In genomic region chr3:100260081-100260684, GRCh38 we compare ENCODE assay signal across 8 cellular contexts. TPM values are rescaled to one million over a fixed set of nuclear protein-coding genes. Genes with fewer than 3 reads are reported as not detected.
A peak's percentile ranks its signal among the peaks of the same experiment; 100 is the strongest.
DNase-seq lines count a peak whose midpoint lies in the region; ATAC-seq and TF ChIP-seq lines count a peak whose summit lies in the region.

No MANE protein-coding gene starts in this region.

- peaks cover 66% of the 10 kb centered on the region for H3K4me1 Mint-ChIP-seq in activated naive CD4-positive, alpha-beta T cell treated with anti-CD3 and anti-CD28 coated beads, Interleukin-2, amount 50 U/mL, for 24 hours
- H3K4me1 Mint-ChIP-seq in dendritic cell treated with granulocyte-macrophage colony-stimulating factor and Interleukin-4, amounts not matched to agents 40 ng/mL and 50 ng/mL, for 4 days (ENCODE audit: low read depth), result peaks cover 43% of the 10 kb centered on the region

- H3K9me3 Mint-ChIP-seq in activated naive CD4-positive, alpha-beta T cell treated with anti-CD3 and anti-CD28 coated beads, Interleukin-2, amount 50 U/mL, for 24 hours, result no peaks in the 10 kb centered on the region
- H3K9me3 Mint-ChIP-seq in dendritic cell treated with granulocyte-macrophage colony-stimulating factor and Interleukin-4, amounts not matched to agents 40 ng/mL and 50 ng/mL, for 4 days, result no peaks in the 10 kb centered on the region

- H3K4me1 ChIP-seq in lower lobe of right lung (peaks cover 44% of the 10 kb centered on the region), tibial nerve (peaks cover 0 to 63% (median 29%) of the 10 kb centered on the region in 4 donors)

- 4 to 12% methylated on average over 18 of the region's 18 CpGs for WGBS in tibial nerve, 2 donors

- H3K36me3 ChIP-seq in lower lobe of right lung (no peaks in the 10 kb centered on the region), tibial nerve (no peaks in the 10 kb centered on the region)

- TF ChIP-seq CTCF in lower lobe of right lung (IDR thresholded peaks at IDR 0.05) (no peak), tibial nerve (IDR thresholded peaks at IDR 0.05) (no peak)

- TF ChIP-seq EP300 in tibial nerve (IDR thresholded peaks at IDR 0.05), result no peak

- H3K4me3 ChIP-seq in lower lobe of right lung (peak overlapping the region; percentile 67), tibial nerve (peak overlapping the region; percentile 19 to 88 (median 80))

- H3K27ac Mint-ChIP-seq in activated naive CD4-positive, alpha-beta T cell treated with anti-CD3 and anti-CD28 coated beads, Interleukin-2, amount 50 U/mL, for 24 hours, result peak overlapping the region; percentile 100
- peak overlapping the region; percentile 92 for H3K27ac Mint-ChIP-seq in dendritic cell treated with granulocyte-macrophage colony-stimulating factor and Interleukin-4, amounts not matched to agents 40 ng/mL and 50 ng/mL, for 4 days

- peak; percentile 19 to 35 for ATAC-seq in lower lobe of right lung

- no peak for TF ChIP-seq POLR2A in tibial nerve (IDR thresholded peaks at IDR 0.05)

- peak overlapping the region; percentile 97 for H3K4me3 Mint-ChIP-seq in activated naive CD4-positive, alpha-beta T cell treated with anti-CD3 and anti-CD28 coated beads, Interleukin-2, amount 50 U/mL, for 24 hours
- H3K4me3 Mint-ChIP-seq in dendritic cell treated with granulocyte-macrophage colony-stimulating factor and Interleukin-4, amounts not matched to agents 40 ng/mL and 50 ng/mL, for 4 days, result peak overlapping the region; percentile 97

- H3K27ac ChIP-seq in lower lobe of right lung, result peak overlapping the region; percentile 95
- H3K27ac ChIP-seq in tibial nerve, result peak overlapping the region; percentile 96 to 99 (median 98)

- no peaks in the 10 kb centered on the region for H3K27me3 Mint-ChIP-seq in activated naive CD4-positive, alpha-beta T cell treated with anti-CD3 and anti-CD28 coated beads, Interleukin-2, amount 50 U/mL, for 24 hours
- H3K27me3 Mint-ChIP-seq in dendritic cell treated with granulocyte-macrophage colony-stimulating factor and Interleukin-4, amounts not matched to agents 40 ng/mL and 50 ng/mL, for 4 days, result no peaks in the 10 kb centered on the region

- no peaks in the 10 kb centered on the region for H3K9me3 ChIP-seq in lower lobe of right lung
- no peaks in the 10 kb centered on the region for H3K9me3 ChIP-seq in tibial nerve

- H3K36me3 Mint-ChIP-seq in activated naive CD4-positive, alpha-beta T cell treated with anti-CD3 and anti-CD28 coated beads, Interleukin-2, amount 50 U/mL, for 24 hours, result no peaks in the 10 kb centered on the region
- H3K36me3 Mint-ChIP-seq in dendritic cell treated with granulocyte-macrophage colony-stimulating factor and Interleukin-4, amounts not matched to agents 40 ng/mL and 50 ng/mL, for 4 days (ENCODE audit: low read depth), result peaks cover 19% of the 10 kb centered on the region

- intact Hi-C loops in dendritic cell treated with granulocyte-macrophage colony-stimulating factor and Interleukin-4, amounts not matched to agents 40 ng/mL and 50 ng/mL, for 4 days (cut with micrococcal nuclease), result loop anchor here (1.0 to 5.0 kb wide), 5 partner anchors 141 to 1417 kb away; partner anchors contain the start of genes CMSS1, LNP1, TFG and TOMM70
- intact Hi-C loops in lower lobe of right lung (cut with DNase I), result no loop called here

- H3K27me3 ChIP-seq in lower lobe of right lung (ENCODE audit: low read depth), result no peaks in the 10 kb centered on the region
- no peaks in the 10 kb centered on the region for H3K27me3 ChIP-seq in tibial nerve

- no peak for DNase-seq in activated naive CD4-positive, alpha-beta T cell treated with Interleukin-2 at 50 U/mL for 16 hours
- peak; percentile 52 for DNase-seq in lower lobe of right lung
- no peak for DNase-seq in tibial nerve (ENCODE audit: low spot score in 2 of 2)
- DNase-seq in central memory CD4-positive, alpha-beta T cell, result no peak
- no peak for DNase-seq in GOT3 (lab: John Stamatoyannopoulos, UW)

TF ChIP-seq in PFSK-1, 5 proteins besides CTCF, POLR2A, EP300 and RAD21:
- TF ChIP-seq TAF1 (IDR thresholded peaks at IDR 0.05; ENCODE audit: borderline replicate concordance, insufficient read depth, low read length) (no peak), SIN3A (IDR thresholded peaks at IDR 0.05; ENCODE audit: borderline replicate concordance, insufficient read depth, low read length) (no peak), FOXP2 (optimal IDR thresholded peaks at IDR 0.05; ENCODE audit: borderline replicate concordance, extremely low read depth, extremely low read length, insufficient read depth) (no peak), POLR2AphosphoS5 (IDR thresholded peaks at IDR 0.05; ENCODE audit: low read depth, low read length) (0 out of 2 replicates have a peak, but pooled peaks have one; percentile 50), REST (IDR thresholded peaks at IDR 0.05; ENCODE audit: insufficient read depth in 1 of 2, low read depth in 2 of 2, low read length in 2 of 2) (no peak)

RNA-seq across cellular contexts. Expression of gene TBC1D23, which starts 0.6 kb away (rescaled TPM):
- 6.1 TPM for polyA plus RNA-seq in PFSK-1 (2012; ENCODE audit: insufficient read length, low read depth)
- total RNA-seq in lower lobe of right lung, result 41.9 TPM
- total RNA-seq in tibial nerve, result 10 to 100 TPM; 21.6 to 32.2 (median 28.2) TPM
